ENCODE assay signal across 8 cellular contexts in genomic region chr12:54005853-54006699, GRCh38. TPM values are rescaled to one million over a fixed set of nuclear protein-coding genes. Genes with fewer than 3 reads are reported as not detected.
DNase-seq lines count a peak whose midpoint lies in the region; TF ChIP-seq lines count a peak whose summit lies in the region.

No MANE protein-coding gene starts in this region.

- in situ Hi-C loops in ACHN (cut with HindIII; ENCODE audit: low pct_ligation_motif_present, low pct_unique_long_range_greater_than_20kb, low sequenced_read_pairs) (no loop called here), GM13976 (cut with MboI; ENCODE audit: low sequenced_read_pairs, unreplicated experiment) (no loop called here)

- H4K20me1 ChIP-seq in PC-9 (ENCODE audit: insufficient read depth): no peaks in the 10 kb centered on the region

- peak overlapping the region; percentile 65 for H3K4me2 ChIP-seq in PC-9
- H3K4me2 ChIP-seq in neuronal stem cell (ENCODE audit: insufficient read depth, low read length, poor library complexity, severe bottlenecking): no peak overlapping the region

- no peaks in the 10 kb centered on the region for H3K9me3 ChIP-seq in PC-9 (ENCODE audit: insufficient read depth, low read depth)
- H3K9me3 ChIP-seq in neuronal stem cell (replicated peaks in 1 of 2; ENCODE audit: control insufficient read depth in 2 of 2, insufficient read depth in 1 of 2, low read depth in 1 of 2, low read length in 2 of 2): no peaks in the 10 kb centered on the region

- H3K27me3 ChIP-seq in PC-9 (ENCODE audit: insufficient read depth, low read depth) (no peaks in the 10 kb centered on the region), neuronal stem cell (ENCODE audit: control insufficient read depth in 3 of 3, insufficient read depth in 3 of 3, low read depth in 1 of 3, low read length in 3 of 3) (peaks cover 70 to 99% (median 95%) of the 10 kb centered on the region in 3 experiments)

- H2BK12ac ChIP-seq in neuronal stem cell (ENCODE audit: low read length): no peak overlapping the region

- H2BK15ac ChIP-seq in neuronal stem cell (ENCODE audit: low read length): no peak overlapping the region

- CTCF ChIA-PET in PC-9 (lab: Charles Lee): interaction anchor here (0.5 to 1.6 kb wide), 7 partner anchors 131 to 210 kb away, joined by 3 to 21 read pairs (median 8); partner anchors contain the start of gene SMUG1

- H3K36me3 ChIP-seq in PC-9 (ENCODE audit: low read depth) (no peaks in the 10 kb centered on the region), neuronal stem cell (replicated peaks in 1 of 2; ENCODE audit: control insufficient read depth in 2 of 2, insufficient read depth in 2 of 2, low read length in 2 of 2) (no peaks in the 10 kb centered on the region)

- H3K4me3 ChIP-seq in PC-9 (no peak overlapping the region), fibroblast of pulmonary artery (replicated peaks; ENCODE audit: low read depth, low read length) (peak overlapping the region; percentile 27), neuronal stem cell (ENCODE audit: low read length in 2 of 2) (no peak overlapping the region)

- no peaks in the 10 kb centered on the region for H3K79me2 ChIP-seq in PC-9 (ENCODE audit: low read depth)

- no peak overlapping the region for H3K27ac Mint-ChIP-seq in stimulated activated naive CD8-positive, alpha-beta T cell treated with anti-CD3 and anti-CD28 coated beads, Interleukin-15, Interleukin-2, amounts not matched to agents 100 ng/mL and 50 ng/mL, for 24 hours

- no peak overlapping the region for H2AK5ac ChIP-seq in neuronal stem cell (ENCODE audit: low read depth, low read length)

- peaks cover 20% of the 10 kb centered on the region for H3K4me1 Mint-ChIP-seq in stimulated activated naive CD8-positive, alpha-beta T cell treated with anti-CD3 and anti-CD28 coated beads, Interleukin-15, Interleukin-2, amounts not matched to agents 100 ng/mL and 50 ng/mL, for 24 hours (ENCODE audit: low read depth)

- POLR2A ChIA-PET in PC-9 (lab: Charles Lee; ENCODE audit: unreplicated experiment): no interaction called here

- intact Hi-C loops in PC-9 (cut with micrococcal nuclease; ENCODE audit: unreplicated experiment): loop anchor here (1.0 to 5.0 kb wide), 5 partner anchors 185 to 371 kb away; no protein-coding TSS in a partner anchor

- no peak overlapping the region for H4K91ac ChIP-seq in neuronal stem cell (ENCODE audit: low read depth, low read length, poor library complexity)

- no peak overlapping the region for H3K4ac ChIP-seq in neuronal stem cell (ENCODE audit: low read length)

- H3K4me1 ChIP-seq in PC-9 (replicated peaks; ENCODE audit: insufficient read depth) (no peaks in the 10 kb centered on the region), neuronal stem cell (ENCODE audit: control insufficient read depth in 2 of 2, insufficient read depth in 1 of 2, low read depth in 1 of 2, low read length in 2 of 2) (no peaks in the 10 kb centered on the region)

- no peak overlapping the region for H4K8ac ChIP-seq in neuronal stem cell (ENCODE audit: low read depth, low read length)

- H3K27me3 Mint-ChIP-seq in stimulated activated naive CD8-positive, alpha-beta T cell treated with anti-CD3 and anti-CD28 coated beads, Interleukin-15, Interleukin-2, amounts not matched to agents 100 ng/mL and 50 ng/mL, for 24 hours: peaks cover 88% of the 10 kb centered on the region

- no peak overlapping the region for H3K23ac ChIP-seq in neuronal stem cell (ENCODE audit: low read depth, low read length, poor library complexity)

- no peaks in the 10 kb centered on the region; the same call in 1 of the 2 replicates for H3F3A ChIP-seq in PC-9 (ENCODE audit: insufficient read depth, low read depth)

- TF ChIP-seq CTCF in GM13976 (IDR thresholded peaks at IDR 0.05; ENCODE audit: borderline replicate concordance, control extremely low read depth, extremely low read depth, insufficient read depth, missing control alignments) (peak; percentile 93), PC-9 (conservative IDR thresholded peaks at IDR 0.05) (peak; percentile 94), fibroblast of pulmonary artery (IDR thresholded peaks at IDR 0.05; ENCODE audit: low read length, missing control alignments) (peak; percentile 74)

- peak overlapping the region; percentile 66 for H3K4me3 Mint-ChIP-seq in stimulated activated naive CD8-positive, alpha-beta T cell treated with anti-CD3 and anti-CD28 coated beads, Interleukin-15, Interleukin-2, amounts not matched to agents 100 ng/mL and 50 ng/mL, for 24 hours

- no peaks in the 10 kb centered on the region for H3K9me3 Mint-ChIP-seq in stimulated activated naive CD8-positive, alpha-beta T cell treated with anti-CD3 and anti-CD28 coated beads, Interleukin-15, Interleukin-2, amounts not matched to agents 100 ng/mL and 50 ng/mL, for 24 hours

- H3K18ac ChIP-seq in neuronal stem cell (ENCODE audit: low read length): no peak overlapping the region

- H3K9ac ChIP-seq in neuronal stem cell (ENCODE audit: low read depth, low read length, poor library complexity): no peak overlapping the region

- no TSS peak for BruUV-seq in PC-9 (replicated peaks; lab: Mats Ljungman, UMichigan)

- H3K14ac ChIP-seq in neuronal stem cell (ENCODE audit: low read length): no peak overlapping the region

- H3K79me1 ChIP-seq in neuronal stem cell (ENCODE audit: low read depth, low read length): peaks cover 2% of the 10 kb centered on the region

- H2AFZ ChIP-seq in PC-9: no peak overlapping the region
- peak overlapping the region; percentile 74 for H2AFZ ChIP-seq in neuronal stem cell (ENCODE audit: low read length)

- H2BK120ac ChIP-seq in neuronal stem cell (ENCODE audit: low read depth, low read length): no peak overlapping the region

- WGBS in neuronal stem cell (ENCODE audit: extremely low coverage in 2 of 2, insufficient read length in 2 of 2, insufficient replicate concordance in 1 of 2), 2 donors: no CpG with 5 or more reads among the region's 48 CpGs

- H3K9me2 ChIP-seq in PC-9 (ENCODE audit: insufficient read depth): no peaks in the 10 kb centered on the region

- H2BK5ac ChIP-seq in neuronal stem cell (ENCODE audit: low read length): no peak overlapping the region

- H3K27ac ChIP-seq in PC-9 (no peak overlapping the region), neuronal stem cell (replicated peaks; ENCODE audit: low read length) (no peak overlapping the region)

- H3K36me3 Mint-ChIP-seq in stimulated activated naive CD8-positive, alpha-beta T cell treated with anti-CD3 and anti-CD28 coated beads, Interleukin-15, Interleukin-2, amounts not matched to agents 100 ng/mL and 50 ng/mL, for 24 hours (ENCODE audit: low read depth): no peaks in the 10 kb centered on the region

- DNase-seq in ACHN: peak; percentile 89
- peak; percentile 88 for DNase-seq in GM13976 (ENCODE audit: low spot score)
- DNase-seq in HPDE6-E6E7 (ENCODE audit: extremely low spot score): peak; percentile 70
- DNase-seq in PC-9: peak; percentile 55 to 85
- peak; percentile 71 to 82 for DNase-seq in activated T-helper 1 cell treated with anti-CD3 and anti-CD28 coated beads, Interleukin-2, amount 50 U/mL, for 16 hours (ENCODE audit: low read depth in 1 of 2, low spot score in 1 of 2)
- DNase-seq in fibroblast of pulmonary artery (ENCODE audit: low read depth): peak; percentile 81
- peak; percentile 94 for DNase-seq in neuronal stem cell (ENCODE audit: low spot score)

RNA-seq across cellular contexts. Expression of gene HOXC8, which starts 2.7 kb away (rescaled TPM):
- total RNA-seq in PC-9 (2021): 3.8 and 4.3 TPM in 2 replicates
- polyA plus RNA-seq in neuronal stem cell (2013, experiment 1 of 2): not detected
- not detected for polyA plus RNA-seq in neuronal stem cell (2013, experiment 2 of 2)

RNA-seq across cellular contexts. Expression of gene HOXC9, which starts 6.1 kb away (rescaled TPM):
- total RNA-seq in PC-9 (2021): 7.5 and 10.2 TPM in 2 replicates
- polyA plus RNA-seq in neuronal stem cell (2013, experiment 1 of 2): not detected
- not detected for polyA plus RNA-seq in neuronal stem cell (2013, experiment 2 of 2)

RNA-seq across cellular contexts. Expression of gene HOXC10, which starts 21.1 kb away (rescaled TPM):
- 1.1 and 1.4 TPM in 2 replicates for total RNA-seq in PC-9 (2021)
- polyA plus RNA-seq in neuronal stem cell (2013, experiment 1 of 2): not detected
- not detected for polyA plus RNA-seq in neuronal stem cell (2013, experiment 2 of 2)

RNA-seq across cellular contexts. Expression of gene HOXC6, which starts 22.2 kb away (rescaled TPM):
- total RNA-seq in PC-9 (2021): 4.1 and 5.7 TPM in 2 replicates
- polyA plus RNA-seq in neuronal stem cell (2013, experiment 1 of 2): not detected
- polyA plus RNA-seq in neuronal stem cell (2013, experiment 2 of 2): not detected

RNA-seq across cellular contexts. Expression of gene HOXC5, which starts 26.8 kb away (rescaled TPM):
- 0.61 and 1.8 TPM in 2 replicates for total RNA-seq in PC-9 (2021)
- not detected for polyA plus RNA-seq in neuronal stem cell (2013, experiment 1 of 2)
- not detected for polyA plus RNA-seq in neuronal stem cell (2013, experiment 2 of 2)
